In genomic region chr10:86104611-86105145, GRCh38 we compare ENCODE assay signal across 19 cellular contexts.
DNase-seq lines count a peak whose midpoint lies in the region; TF ChIP-seq lines count a peak whose summit lies in the region.
"Had no signal": no experiment of that assay in that cellular context is flagged by ENCODE, and none has a peak within 500 bp of the region (broad histone marks: within the 10 kb centered on the region; RNA-seq: fewer than 3 reads in every experiment).

No MANE protein-coding gene starts in this region.

- POLR2A ChIA-PET in activated CD4-positive, alpha-beta memory T cell treated with anti-CD3 and anti-CD28 coated beads, Interleukin-2, amount 10 ng/mL, durations not matched to agents 7 days and 5 days (lab: Charles Lee), result no interaction called here

- H3K27me3 ChIP-seq in spleen (replicated peaks in 1 of 7), result peaks cover 0 to 5% (median 0%) of the 10 kb centered on the region in 7 donors
- H3K27me3 ChIP-seq in HAP-1 (ENCODE audit: low read depth), result no peaks in the 10 kb centered on the region
- H3K27me3 ChIP-seq: BLaER1 had no signal

- peaks cover 25% of the 10 kb centered on the region for H3K27me3 Mint-ChIP-seq in nephron progenitor cell (ENCODE audit: low read depth, poor library complexity)
- H3K27me3 Mint-ChIP-seq in activated CD4-positive, alpha-beta memory T cell treated with anti-CD3 and anti-CD28 coated beads, Interleukin-2, amount 10 ng/mL, durations not matched to agents 7 days and 5 days, result no peaks in the 10 kb centered on the region

- CTCF ChIA-PET in activated CD4-positive, alpha-beta memory T cell treated with anti-CD3 and anti-CD28 coated beads, Interleukin-2, amount 10 ng/mL, durations not matched to agents 7 days and 5 days (lab: Charles Lee), result no interaction called here

- no peak overlapping the region for H3K27ac Mint-ChIP-seq in nephron progenitor cell
- H3K27ac Mint-ChIP-seq in activated CD4-positive, alpha-beta memory T cell treated with anti-CD3 and anti-CD28 coated beads, Interleukin-2, amount 10 ng/mL, durations not matched to agents 7 days and 5 days, result no peak overlapping the region
- H3K27ac Mint-ChIP-seq: CD14-positive monocyte; CD8-positive, alpha-beta T cell; H9 had no signal

- H3K9me3 ChIP-seq in spleen (no peaks in the 10 kb centered on the region), HAP-1 (no peaks in the 10 kb centered on the region)
- H3K9me3 ChIP-seq: BLaER1 had no signal

- H3K36me3 ChIP-seq in spleen (no peaks in the 10 kb centered on the region), HAP-1 (replicated peaks) (no peaks in the 10 kb centered on the region)
- H3K36me3 ChIP-seq: BLaER1 had no signal

- H3K4me1 Mint-ChIP-seq in nephron progenitor cell, result peaks cover 15% of the 10 kb centered on the region
- no peaks in the 10 kb centered on the region for H3K4me1 Mint-ChIP-seq in activated CD4-positive, alpha-beta memory T cell treated with anti-CD3 and anti-CD28 coated beads, Interleukin-2, amount 10 ng/mL, durations not matched to agents 7 days and 5 days
- H3K4me1 Mint-ChIP-seq: CD14-positive monocyte, H9 had no signal

- H3K4me3 ChIP-seq in spleen, result no peak overlapping the region
- H3K4me3 ChIP-seq in HAP-1, result no peak overlapping the region
- H3K4me3 ChIP-seq: BLaER1, GM12878 had no signal

- peaks cover 5% of the 10 kb centered on the region for H3K9me3 Mint-ChIP-seq in nephron progenitor cell
- no peaks in the 10 kb centered on the region for H3K9me3 Mint-ChIP-seq in activated CD4-positive, alpha-beta memory T cell treated with anti-CD3 and anti-CD28 coated beads, Interleukin-2, amount 10 ng/mL, durations not matched to agents 7 days and 5 days
- H3K9me3 Mint-ChIP-seq: CD14-positive monocyte; CD8-positive, alpha-beta T cell; H9 had no signal

- H3K4me3 Mint-ChIP-seq in nephron progenitor cell, result no peak overlapping the region
- H3K4me3 Mint-ChIP-seq in activated CD4-positive, alpha-beta memory T cell treated with anti-CD3 and anti-CD28 coated beads, Interleukin-2, amount 10 ng/mL, durations not matched to agents 7 days and 5 days, result no peak overlapping the region
- H3K4me3 Mint-ChIP-seq: CD14-positive monocyte; CD8-positive, alpha-beta T cell; H9 had no signal

- no peaks in the 10 kb centered on the region for H3K36me3 Mint-ChIP-seq in nephron progenitor cell (ENCODE audit: low read depth)
- H3K36me3 Mint-ChIP-seq in activated CD4-positive, alpha-beta memory T cell treated with anti-CD3 and anti-CD28 coated beads, Interleukin-2, amount 10 ng/mL, durations not matched to agents 7 days and 5 days (ENCODE audit: low read depth), result no peaks in the 10 kb centered on the region
- H3K36me3 Mint-ChIP-seq: CD14-positive monocyte; CD8-positive, alpha-beta T cell had no signal

- no peaks in the 10 kb centered on the region for H3K4me1 ChIP-seq in spleen
- H3K4me1 ChIP-seq in HAP-1, result no peaks in the 10 kb centered on the region
- H3K4me1 ChIP-seq: BLaER1 had no signal

- intact Hi-C loops in spleen (cut with DNase I; ENCODE audit: low total_unique reads), result no loop called here

- no peak for TF ChIP-seq CTCF in nephron progenitor cell (IDR thresholded peaks at IDR 0.05)
- TF ChIP-seq CTCF in spleen (IDR thresholded peaks at IDR 0.05 in 8 of 11, conservative IDR thresholded peaks at IDR 0.05 in 3 of 11), result no peak

- DNase-seq in activated effector memory CD4-positive, alpha-beta T cell treated with anti-CD3 and anti-CD28 coated beads, Interleukin-2, amount 50 U/mL, for 16 hours, result peak; percentile 17
- no peak for DNase-seq in activated effector memory CD4-positive, alpha-beta T cell treated with Interleukin-2 at 50 U/mL for 16 hours
- peak; percentile 46 for DNase-seq in islet precursor cell
- DNase-seq in nephron progenitor cell, result peak; percentile 27
- DNase-seq in spleen, result peak; percentile 59
- DNase-seq in SIG-M5 treated with dmso at 0.1 percent for 504 hours (lab: John Stamatoyannopoulos, UW; ENCODE audit: unreplicated experiment), result no peak
- DNase-seq in HAP-1 (ENCODE audit: low spot score in 2 of 2), result no peak
- DNase-seq in activated CD4-positive, alpha-beta memory T cell treated with anti-CD3 and anti-CD28 coated beads, Interleukin-2, amount 10 ng/mL, durations not matched to agents 7 days and 5 days, result no peak
- DNase-seq: 8988T, DMS 273 treated with DMSO at 0.1 percent for 48 hours, DMS53, DND-41, EL, H9 had no signal

- in situ Hi-C loops in HAP-1 (cut with MboI; ENCODE audit: low sequenced_read_pairs), result no loop called here

- H3K27ac ChIP-seq in spleen, result no peak overlapping the region
- H3K27ac ChIP-seq: BLaER1, HL-60 had no signal

- 76 to 87% (median 79%) methylated on average over 6 to 7 of the region's 7 CpGs for WGBS in spleen, 5 donors

- TF ChIP-seq POLR2A in spleen (IDR thresholded peaks at IDR 0.05), result no peak

Comparison
In these comparisons a context has a peak if more than half of its experiments do, and no peak if none do; other contexts are left out.
1. DNase-seq: peak in activated effector memory CD4-positive, alpha-beta T cell treated with anti-CD3 and anti-CD28 coated beads, Interleukin-2, amount 50 U/mL, for 16 hours (single experiment), islet precursor cell (single experiment), nephron progenitor cell (single experiment) and spleen (single experiment); none in activated effector memory CD4-positive, alpha-beta T cell treated with Interleukin-2 at 50 U/mL for 16 hours (single experiment), SIG-M5 treated with dmso at 0.1 percent for 504 hours (single experiment), HAP-1 (0 of 2) and activated CD4-positive, alpha-beta memory T cell treated with anti-CD3 and anti-CD28 coated beads, Interleukin-2, amount 10 ng/mL, durations not matched to agents 7 days and 5 days (single experiment).